Comparison of ENCODE assay signal across 17 cellular contexts in the genomic region with DNA sequence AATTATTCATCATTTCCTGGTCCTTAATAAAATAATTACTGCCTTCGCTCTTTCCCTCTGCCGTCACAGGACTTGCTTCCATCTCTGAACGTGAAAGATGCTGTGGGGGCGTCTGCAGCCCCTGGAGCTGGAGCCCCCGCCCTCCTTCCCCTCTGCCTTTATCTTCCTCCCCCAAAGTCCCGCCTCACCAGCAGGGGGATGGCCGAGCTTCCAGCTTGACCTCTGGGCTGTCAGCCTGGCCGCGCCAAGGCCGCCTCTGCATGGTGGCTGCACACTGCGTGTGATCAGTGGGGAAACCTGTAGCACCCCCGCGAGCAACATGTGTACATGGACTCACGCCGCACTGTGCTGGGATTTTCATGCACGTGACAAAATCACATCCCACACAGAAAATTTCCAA. TPM values are rescaled to one million over a fixed set of nuclear protein-coding genes. Genes with fewer than 3 reads are reported as not detected.
A peak's percentile ranks its signal among the peaks of the same experiment; 100 is the strongest.
DNase-seq lines count a peak whose midpoint lies in the region; ATAC-seq and TF ChIP-seq lines count a peak whose summit lies in the region.
"Had no signal": no experiment of that assay in that cellular context is flagged by ENCODE, and none has a peak within 500 bp of the region (broad histone marks: within the 10 kb centered on the region; RNA-seq: fewer than 3 reads in every experiment).

No MANE protein-coding gene starts in this region.

- H3T11ph ChIP-seq in H9 (ENCODE audit: low read length): no peak overlapping the region

- no peak overlapping the region for H3K56ac ChIP-seq in H9 (ENCODE audit: insufficient read length, low read depth, low read length)

- H2BK5ac ChIP-seq in H9 (ENCODE audit: insufficient read length, low read length): no peak overlapping the region

- H3K27me3 Mint-ChIP-seq in H9 (ENCODE audit: low read depth) (no peaks in the 10 kb centered on the region; the same call in 1 of the 2 replicates), nephron progenitor cell (ENCODE audit: low read depth, poor library complexity) (peaks cover 5% of the 10 kb centered on the region)

- H4K91ac ChIP-seq in H9 (ENCODE audit: insufficient read length, low read depth, low read length): no peak overlapping the region

- DNase-seq in AG04450 (ENCODE audit: low read depth, low spot score) (no peak), H9 (peak; percentile 46), choroid plexus epithelial cell (ENCODE audit: low read depth) (no peak), nephron progenitor cell (peak; percentile 59), NCI-H1048 (lab: John Stamatoyannopoulos, UW) (no peak), T-helper 1 cell (no peak), AML-193 (lab: John Stamatoyannopoulos, UW) (no peak)
- DNase-seq: DMS79, NCI-H1105 treated with DMSO at 0.1 percent for 48 hours, NCI-H1694, Peyer's patch had no signal

- H2AFZ ChIP-seq in H9 (ENCODE audit: low read length): no peak overlapping the region

- H3K23ac ChIP-seq in H9 (ENCODE audit: insufficient read length, low read depth, low read length): no peak overlapping the region

- no peak overlapping the region for H3K4ac ChIP-seq in H9 (ENCODE audit: low read depth, low read length)

- H2BK20ac ChIP-seq in H9 (ENCODE audit: low read depth, low read length, poor library complexity, severe bottlenecking): no peak overlapping the region

- H4K8ac ChIP-seq in H9 (replicated peaks; ENCODE audit: insufficient read length, low read depth, low read length): no peak overlapping the region

- H2BK12ac ChIP-seq in H9 (ENCODE audit: insufficient read length, low read depth, low read length): no peak overlapping the region

- H3K27ac Mint-ChIP-seq in H9 (peak overlapping the region in 1 of 3 experiments; percentile 70; a peak in 1 of 7 replicates), nephron progenitor cell (peak overlapping the region; percentile 73)

- H3K23me2 ChIP-seq in H9 (ENCODE audit: insufficient read length, low read depth, low read length, poor library complexity, severe bottlenecking): no peaks in the 10 kb centered on the region

- 0 out of 2 replicates have a peak, but pooled peaks have one; percentile 10 for TF ChIP-seq CTCF in AG04450 (IDR thresholded peaks at IDR 0.05; ENCODE audit: low read depth, low read length)
- peak; percentile 51; the same call in 2 of the 3 replicates for TF ChIP-seq CTCF in H9 (conservative IDR thresholded peaks at IDR 0.05)
- TF ChIP-seq CTCF in choroid plexus epithelial cell (conservative IDR thresholded peaks at IDR 0.05; ENCODE audit: low read depth, low read length): peak; percentile 23
- peak; percentile 18 for TF ChIP-seq CTCF in nephron progenitor cell (IDR thresholded peaks at IDR 0.05)

- H4K5ac ChIP-seq in H9 (ENCODE audit: insufficient read length, low read depth, low read length): no peak overlapping the region

- H3K27ac ChIP-seq in AG04450 (ENCODE audit: low read depth, low read length) (no peak overlapping the region), H9 (ENCODE audit: insufficient read length, low read depth, low read length) (no peak overlapping the region)
- H3K27ac ChIP-seq: C4-2B, Peyer's patch had no signal

- H3K36me3 Mint-ChIP-seq in H9 (ENCODE audit: insufficient read depth in 1 of 3, low read depth in 3 of 3) (peaks cover 0 to 3% (median 3%) of the 10 kb centered on the region in 3 experiments; a peak in 2 of 7 replicates), nephron progenitor cell (ENCODE audit: low read depth) (no peaks in the 10 kb centered on the region)

- H2BK120ac ChIP-seq in H9 (ENCODE audit: low read depth, low read length, poor library complexity, severe bottlenecking): no peak overlapping the region

- H3K4me3 ChIP-seq in AG04450 (ENCODE audit: low read depth, low read length): no peak overlapping the region
- no peak overlapping the region for H3K4me3 ChIP-seq in choroid plexus epithelial cell (ENCODE audit: low read depth, low read length)
- H3K4me3 ChIP-seq: HAP-1, Peyer's patch had no signal

- no peak overlapping the region for H2AK5ac ChIP-seq in H9 (ENCODE audit: insufficient read length, low read length)

- H3K9me3 ChIP-seq in AG04450 (ENCODE audit: control insufficient read depth, insufficient read depth, low read length) (peaks cover 6% of the 10 kb centered on the region), H9 (ENCODE audit: control insufficient read depth, low read depth, low read length) (peaks cover 4% of the 10 kb centered on the region)
- H3K9me3 ChIP-seq: HAP-1, Peyer's patch had no signal

- no peaks in the 10 kb centered on the region for H4K20me1 ChIP-seq in H9 (ENCODE audit: control insufficient read depth, insufficient read depth, insufficient read length)

- no peak overlapping the region for H3K9ac ChIP-seq in H9 (ENCODE audit: extremely low read depth, insufficient read length, low read length)

- H3K4me3 Mint-ChIP-seq in H9 (no peak overlapping the region), nephron progenitor cell (peak overlapping the region; percentile 60)

- ATAC-seq in GM18858 (IDR thresholded peaks at IDR 0.05; ENCODE audit: unreplicated experiment): no peak

- no CpG with 5 or more reads among the region's 16 CpGs for WGBS in H9 (ENCODE audit: extremely low coverage, insufficient read length, low lambda C conversion rate)

- no peak overlapping the region for H3K14ac ChIP-seq in H9 (ENCODE audit: insufficient read depth, low read length)

- peaks cover 38 to 43% of the 10 kb centered on the region in 2 experiments for H3K4me1 Mint-ChIP-seq in H9
- peaks cover 54% of the 10 kb centered on the region for H3K4me1 Mint-ChIP-seq in nephron progenitor cell

- no peaks in the 10 kb centered on the region for H3K79me1 ChIP-seq in H9 (ENCODE audit: insufficient read depth, low read depth, low read length, poor library complexity, severe bottlenecking)

- H3K4me1 ChIP-seq in H9 (ENCODE audit: insufficient read depth, low read length): peaks cover 4% of the 10 kb centered on the region; the same call in 1 of the 2 replicates
- H3K4me1 ChIP-seq: HAP-1, Peyer's patch had no signal

- CTCF ChIA-PET in AG04450 (lab: Charles Lee): interaction anchor here (1.3 kb wide), 1 partner anchor 18 kb away, joined by 3 read pairs; no protein-coding TSS in a partner anchor

- no peak overlapping the region for H3K18ac ChIP-seq in H9 (ENCODE audit: insufficient read length, low read depth, low read length)

- H3K27me3 ChIP-seq in AG04450 (ENCODE audit: control insufficient read depth, insufficient read depth, low read length) (peaks cover 35% of the 10 kb centered on the region), H9 (ENCODE audit: insufficient read depth, low read length) (no peaks in the 10 kb centered on the region)
- H3K27me3 ChIP-seq: Peyer's patch had no signal

- H2BK15ac ChIP-seq in H9 (ENCODE audit: low read depth, low read length): no peak overlapping the region

- H3K4me2 ChIP-seq in H9 (ENCODE audit: insufficient read depth, insufficient read length, low read length): no peak overlapping the region

- POLR2A ChIA-PET in AG04450 (lab: Yijun Ruan, JAX): no interaction called here

- H3K9me3 Mint-ChIP-seq in H9 (peaks cover 9 to 10% of the 10 kb centered on the region in 2 experiments; a peak in 4 of 5 replicates), nephron progenitor cell (peaks cover 11% of the 10 kb centered on the region)

- no peaks in the 10 kb centered on the region for H3K79me2 ChIP-seq in H9 (ENCODE audit: insufficient read depth, low read length)

RNA-seq across cellular contexts. Expression of a gene that starts 26.4 kb away (rescaled TPM):
- not detected in 2 replicates for polyA plus RNA-seq in AG04450 (2011; rRNA removed)
- not detected in 2 replicates for polyA minus RNA-seq in AG04450 (2011; rRNA and poly(A)+ RNA removed)
- 0.04 TPM in 1 of 2 replicates, not detected in the other for total RNA-seq in H9 (2021)
- total RNA-seq: LHCN-M2, NCI-H460, Peyer's patch, Right ventricle myocardium inferior had no signal

Comparison
In these comparisons a context has a peak if more than half of its experiments do, and no peak if none do; other contexts are left out.
1. DNase-seq: peak in H9 (single experiment) and nephron progenitor cell (single experiment); none in AG04450 (single experiment), choroid plexus epithelial cell (single experiment), NCI-H1048 (single experiment), T-helper 1 cell (0 of 5) and AML-193 (0 of 2).
2. Peak in every context shown above with its lines, with median percentiles within 50 percentile points of each other: CTCF ChIP-seq.